ENCODE assay signal across 1 cellular context in the genomic region with DNA sequence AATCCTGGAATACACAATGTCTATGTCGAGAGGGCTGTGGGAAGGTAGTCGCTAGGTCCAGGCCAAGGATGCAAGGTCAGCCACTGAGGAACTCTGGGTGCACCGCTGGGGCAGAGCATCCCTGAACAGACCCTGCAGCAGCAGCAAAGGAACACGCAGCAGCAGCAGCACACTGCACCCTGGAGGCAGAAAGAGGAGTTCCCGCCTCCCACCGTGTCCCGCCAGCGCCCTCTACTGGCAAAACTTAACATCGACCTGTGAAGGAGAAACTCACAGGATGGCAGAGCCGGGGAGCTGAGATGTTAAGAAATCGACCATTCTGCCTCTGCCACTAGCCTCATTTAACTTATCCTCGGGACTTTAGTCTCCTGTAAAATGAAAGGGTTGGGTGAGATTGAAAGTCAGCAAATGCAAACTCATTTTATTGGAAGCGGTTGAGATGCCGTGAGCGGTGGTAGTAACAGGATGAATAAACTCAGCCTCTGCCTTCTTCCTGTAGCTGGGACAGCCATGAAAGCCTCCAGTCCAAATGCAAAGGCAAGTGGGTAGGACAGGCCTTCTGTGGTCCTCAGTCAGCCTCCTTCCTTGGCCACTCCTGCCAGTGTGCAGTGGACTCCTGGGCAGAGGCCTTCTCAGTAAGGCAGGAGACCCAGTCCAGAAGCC.
TF ChIP-seq lines count a peak whose summit lies in the region.

No MANE protein-coding gene starts in this region.

TF ChIP-seq in WTC11, 78 proteins besides CTCF, POLR2A, EP300 and RAD21 (continued from another document):
- TF ChIP-seq, protein P1, sequence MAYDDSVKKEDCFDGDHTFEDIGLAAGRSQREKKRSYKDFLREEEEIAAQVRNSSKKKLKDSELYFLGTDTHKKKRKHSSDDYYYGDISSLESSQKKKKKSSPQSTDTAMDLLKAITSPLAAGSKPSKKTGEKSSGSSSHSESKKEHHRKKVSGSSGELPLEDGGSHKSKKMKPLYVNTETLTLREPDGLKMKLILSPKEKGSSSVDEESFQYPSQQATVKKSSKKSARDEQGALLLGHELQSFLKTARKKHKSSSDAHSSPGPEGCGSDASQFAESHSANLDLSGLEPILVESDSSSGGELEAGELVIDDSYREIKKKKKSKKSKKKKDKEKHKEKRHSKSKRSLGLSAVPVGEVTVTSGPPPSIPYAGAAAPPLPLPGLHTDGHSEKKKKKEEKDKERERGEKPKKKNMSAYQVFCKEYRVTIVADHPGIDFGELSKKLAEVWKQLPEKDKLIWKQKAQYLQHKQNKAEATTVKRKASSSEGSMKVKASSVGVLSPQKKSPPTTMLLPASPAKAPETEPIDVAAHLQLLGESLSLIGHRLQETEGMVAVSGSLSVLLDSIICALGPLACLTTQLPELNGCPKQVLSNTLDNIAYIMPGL (CRISPR knock-in tag; IDR thresholded peaks at IDR 0.05): peak; percentile 78
- no peak for TF ChIP-seq ESRRA (CRISPR knock-in tag; IDR thresholded peaks at IDR 0.05; ENCODE audit: borderline replicate concordance)
- TF ChIP-seq TEAD1 (CRISPR knock-in tag; IDR thresholded peaks at IDR 0.05): peak; percentile 45; the same call in 1 of the 2 replicates
- TF ChIP-seq, protein P2, sequence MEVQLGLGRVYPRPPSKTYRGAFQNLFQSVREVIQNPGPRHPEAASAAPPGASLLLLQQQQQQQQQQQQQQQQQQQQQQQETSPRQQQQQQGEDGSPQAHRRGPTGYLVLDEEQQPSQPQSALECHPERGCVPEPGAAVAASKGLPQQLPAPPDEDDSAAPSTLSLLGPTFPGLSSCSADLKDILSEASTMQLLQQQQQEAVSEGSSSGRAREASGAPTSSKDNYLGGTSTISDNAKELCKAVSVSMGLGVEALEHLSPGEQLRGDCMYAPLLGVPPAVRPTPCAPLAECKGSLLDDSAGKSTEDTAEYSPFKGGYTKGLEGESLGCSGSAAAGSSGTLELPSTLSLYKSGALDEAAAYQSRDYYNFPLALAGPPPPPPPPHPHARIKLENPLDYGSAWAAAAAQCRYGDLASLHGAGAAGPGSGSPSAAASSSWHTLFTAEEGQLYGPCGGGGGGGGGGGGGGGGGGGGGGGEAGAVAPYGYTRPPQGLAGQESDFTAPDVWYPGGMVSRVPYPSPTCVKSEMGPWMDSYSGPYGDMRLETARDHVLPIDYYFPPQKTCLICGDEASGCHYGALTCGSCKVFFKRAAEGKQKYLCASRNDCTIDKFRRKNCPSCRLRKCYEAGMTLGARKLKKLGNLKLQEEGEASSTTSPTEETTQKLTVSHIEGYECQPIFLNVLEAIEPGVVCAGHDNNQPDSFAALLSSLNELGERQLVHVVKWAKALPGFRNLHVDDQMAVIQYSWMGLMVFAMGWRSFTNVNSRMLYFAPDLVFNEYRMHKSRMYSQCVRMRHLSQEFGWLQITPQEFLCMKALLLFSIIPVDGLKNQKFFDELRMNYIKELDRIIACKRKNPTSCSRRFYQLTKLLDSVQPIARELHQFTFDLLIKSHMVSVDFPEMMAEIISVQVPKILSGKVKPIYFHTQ (CRISPR knock-in tag; IDR thresholded peaks at IDR 0.05): no peak
- no peak for TF ChIP-seq ZNF121 (CRISPR knock-in tag; IDR thresholded peaks at IDR 0.05)
- TF ChIP-seq, protein P3, sequence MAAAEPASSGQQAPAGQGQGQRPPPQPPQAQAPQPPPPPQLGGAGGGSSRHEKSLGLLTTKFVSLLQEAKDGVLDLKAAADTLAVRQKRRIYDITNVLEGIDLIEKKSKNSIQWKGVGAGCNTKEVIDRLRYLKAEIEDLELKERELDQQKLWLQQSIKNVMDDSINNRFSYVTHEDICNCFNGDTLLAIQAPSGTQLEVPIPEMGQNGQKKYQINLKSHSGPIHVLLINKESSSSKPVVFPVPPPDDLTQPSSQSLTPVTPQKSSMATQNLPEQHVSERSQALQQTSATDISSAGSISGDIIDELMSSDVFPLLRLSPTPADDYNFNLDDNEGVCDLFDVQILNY (CRISPR knock-in tag; IDR thresholded peaks at IDR 0.05): 0 out of 2 replicates have a peak, but pooled peaks have one; percentile 51
- TF ChIP-seq, protein P4, sequence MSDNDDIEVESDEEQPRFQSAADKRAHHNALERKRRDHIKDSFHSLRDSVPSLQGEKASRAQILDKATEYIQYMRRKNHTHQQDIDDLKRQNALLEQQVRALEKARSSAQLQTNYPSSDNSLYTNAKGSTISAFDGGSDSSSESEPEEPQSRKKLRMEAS (CRISPR knock-in tag; IDR thresholded peaks at IDR 0.05): no peak
- no peak for TF ChIP-seq ZNF671 (CRISPR knock-in tag; IDR thresholded peaks at IDR 0.05)
- TF ChIP-seq FOXK1 (CRISPR knock-in tag; IDR thresholded peaks at IDR 0.05): no peak
- TF ChIP-seq, protein P5, sequence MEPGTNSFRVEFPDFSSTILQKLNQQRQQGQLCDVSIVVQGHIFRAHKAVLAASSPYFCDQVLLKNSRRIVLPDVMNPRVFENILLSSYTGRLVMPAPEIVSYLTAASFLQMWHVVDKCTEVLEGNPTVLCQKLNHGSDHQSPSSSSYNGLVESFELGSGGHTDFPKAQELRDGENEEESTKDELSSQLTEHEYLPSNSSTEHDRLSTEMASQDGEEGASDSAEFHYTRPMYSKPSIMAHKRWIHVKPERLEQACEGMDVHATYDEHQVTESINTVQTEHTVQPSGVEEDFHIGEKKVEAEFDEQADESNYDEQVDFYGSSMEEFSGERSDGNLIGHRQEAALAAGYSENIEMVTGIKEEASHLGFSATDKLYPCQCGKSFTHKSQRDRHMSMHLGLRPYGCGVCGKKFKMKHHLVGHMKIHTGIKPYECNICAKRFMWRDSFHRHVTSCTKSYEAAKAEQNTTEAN (CRISPR knock-in tag; IDR thresholded peaks at IDR 0.05): no peak
- no peak for TF ChIP-seq SMAD4 (CRISPR knock-in tag; IDR thresholded peaks at IDR 0.05)
TF ChIP-seq in WTC11: peak in this region for 4.
